In the genomic region with DNA sequence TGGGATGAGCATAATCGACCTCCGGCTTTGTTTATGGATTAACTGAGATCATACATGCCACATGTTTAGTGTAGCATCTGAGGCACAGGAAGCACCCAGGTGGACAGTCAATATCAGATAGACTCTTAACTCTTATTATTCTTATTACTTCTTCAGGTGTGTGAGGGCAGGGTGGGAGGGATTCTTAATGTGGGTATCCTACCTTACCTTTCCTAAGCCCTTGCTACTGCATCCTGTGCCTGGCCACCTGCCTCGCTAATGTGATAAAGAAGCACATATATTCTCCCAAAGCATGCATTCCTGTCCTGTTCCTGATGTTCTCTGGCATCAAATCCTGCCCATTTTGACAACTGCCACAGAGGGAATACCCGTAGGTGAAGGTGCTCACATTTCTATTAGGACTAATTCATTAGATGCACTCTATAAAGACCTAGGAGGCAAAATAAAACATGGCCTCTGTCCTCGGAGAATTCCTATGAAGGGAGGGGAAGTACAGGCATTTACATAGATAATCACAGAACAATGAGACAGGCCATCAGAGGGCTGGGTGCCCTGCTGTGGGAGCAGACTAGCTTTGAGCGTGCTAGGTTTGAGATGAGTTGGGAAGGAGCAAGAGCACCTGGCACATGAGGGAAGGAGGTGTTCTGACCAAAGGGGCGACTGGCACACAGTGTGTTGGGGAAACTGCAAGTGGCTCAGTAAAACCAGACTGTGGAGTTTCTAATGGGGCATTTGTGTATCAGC, we compare ENCODE assay signal across 25 cellular contexts. TPM values are rescaled to one million over a fixed set of nuclear protein-coding genes. Genes with fewer than 3 reads are reported as not detected.
"Had no signal": no experiment of that assay in that cellular context is flagged by ENCODE, and none has a peak within 500 bp of the region (broad histone marks: within the 10 kb centered on the region; RNA-seq: fewer than 3 reads in every experiment).

No MANE protein-coding gene starts in this region.

- H3K4me3 ChIP-seq: breast epithelium, SJSA1 had no signal

- H3K27ac ChIP-seq: breast epithelium, SJSA1 had no signal

- H3K4me3 Mint-ChIP-seq: activated B cell treated with CpG ODN at 0.5 μM for 24 hours; activated CD4-positive, alpha-beta T cell treated with anti-CD3 and anti-CD28 coated beads, Interleukin-2, amount 10 ng/mL, durations not matched to agents 24 days and 14 days; activated CD8-positive, alpha-beta memory T cell treated with anti-CD3 and anti-CD28 coated beads, Interleukin-2, amount 10 ng/mL, durations not matched to agents 7 days and 5 days; activated naive CD4-positive, alpha-beta T cell treated with anti-CD3 and anti-CD28 coated beads, Interleukin-2, amount 50 U/mL, for 24 hours; activated T-cell treated with anti-CD3 and anti-CD28 coated beads, Interleukin-2, amount 50 U/mL, for 24 hours; activated T-helper 1 cell treated with anti-CD3 and anti-CD28 coated beads, Interleukin-12 subunit alpha, Interleukin-12 subunit beta, Interleukin-2, Interleukin-4 antibody, amounts not matched to agents 30 ng/mL and 10 ng/mL and 1 ng/mL, durations not matched to agents 14 hours and 24 hours and 36 hours; T-helper 1 cell treated with Interleukin-12 subunit alpha and Interleukin-12 subunit beta and Interleukin-4 antibody, amounts not matched to agents 30 μg/mL and 1 μg/mL, for 36 hours had no signal

- H3K4me1 ChIP-seq: breast epithelium, SJSA1 had no signal

- H3K27ac Mint-ChIP-seq: activated B cell treated with CpG ODN at 0.5 μM for 24 hours; activated CD4-positive, alpha-beta T cell treated with anti-CD3 and anti-CD28 coated beads, Interleukin-2, amount 10 ng/mL, durations not matched to agents 24 days and 14 days; activated CD8-positive, alpha-beta memory T cell treated with anti-CD3 and anti-CD28 coated beads, Interleukin-2, amount 10 ng/mL, durations not matched to agents 7 days and 5 days; activated naive CD4-positive, alpha-beta T cell treated with anti-CD3 and anti-CD28 coated beads, Interleukin-2, amount 50 U/mL, for 24 hours; activated T-cell treated with anti-CD3 and anti-CD28 coated beads, Interleukin-2, amount 50 U/mL, for 24 hours; activated T-helper 1 cell treated with anti-CD3 and anti-CD28 coated beads, Interleukin-12 subunit alpha, Interleukin-12 subunit beta, Interleukin-2, Interleukin-4 antibody, amounts not matched to agents 30 ng/mL and 10 ng/mL and 1 ng/mL, durations not matched to agents 14 hours and 24 hours and 36 hours; T-helper 1 cell treated with Interleukin-12 subunit alpha and Interleukin-12 subunit beta and Interleukin-4 antibody, amounts not matched to agents 30 μg/mL and 1 μg/mL, for 36 hours had no signal

- H3K9me3 Mint-ChIP-seq: activated B cell treated with CpG ODN at 0.5 μM for 24 hours; activated CD4-positive, alpha-beta T cell treated with anti-CD3 and anti-CD28 coated beads, Interleukin-2, amount 10 ng/mL, durations not matched to agents 24 days and 14 days; activated T-cell treated with anti-CD3 and anti-CD28 coated beads, Interleukin-2, amount 50 U/mL, for 24 hours; activated T-helper 1 cell treated with anti-CD3 and anti-CD28 coated beads, Interleukin-12 subunit alpha, Interleukin-12 subunit beta, Interleukin-2, Interleukin-4 antibody, amounts not matched to agents 30 ng/mL and 10 ng/mL and 1 ng/mL, durations not matched to agents 14 hours and 24 hours and 36 hours; T-helper 1 cell treated with Interleukin-12 subunit alpha and Interleukin-12 subunit beta and Interleukin-4 antibody, amounts not matched to agents 30 μg/mL and 1 μg/mL, for 36 hours had no signal

- H3K27me3 ChIP-seq: breast epithelium, SJSA1 had no signal

- H3K9me3 ChIP-seq: SJSA1 had no signal

- DNase-seq: activated B cell treated with CpG ODN at 0.5 μM for 24 hours; activated CD4-positive, alpha-beta T cell treated with anti-CD3 and anti-CD28 coated beads for 1 hour; activated CD4-positive, alpha-beta T cell treated with anti-CD3 and anti-CD28 coated beads, Interleukin-2, amount 10 ng/mL, durations not matched to agents 24 days and 14 days; activated CD4-positive, alpha-beta T cell treated with anti-CD3 and anti-CD28 coated beads, Interleukin-2, amount 50 U/mL, for 48 hours; activated CD8-positive, alpha-beta memory T cell treated with anti-CD3 and anti-CD28 coated beads, Interleukin-2, amount 10 ng/mL, durations not matched to agents 7 days and 5 days; activated effector memory CD4-positive, alpha-beta T cell treated with Interleukin-2 at 50 U/mL for 16 hours; activated naive CD4-positive, alpha-beta T cell; activated T-cell treated with anti-CD3 and anti-CD28 coated beads, Interleukin-2, amount 50 U/mL, for 24 hours; aorta; caudate nucleus; NCI-H1048; NCI-H1417; NCI-H1694 treated with DMSO at 0.1 percent for 48 hours; NCI-H2081 treated with DMSO at 0.1 percent for 48 hours; NCI-H446; NCI-H524; PC-3; SHP77 had no signal

- ATAC-seq: activated CD8-positive, alpha-beta memory T cell treated with anti-CD3 and anti-CD28 coated beads, Interleukin-2, amount 10 ng/mL, durations not matched to agents 7 days and 5 days; PC-3 had no signal

- H3K36me3 Mint-ChIP-seq: activated CD8-positive, alpha-beta memory T cell treated with anti-CD3 and anti-CD28 coated beads, Interleukin-2, amount 10 ng/mL, durations not matched to agents 7 days and 5 days; activated naive CD4-positive, alpha-beta T cell treated with anti-CD3 and anti-CD28 coated beads, Interleukin-2, amount 50 U/mL, for 24 hours had no signal

- H3K36me3 ChIP-seq: breast epithelium, SJSA1 had no signal

- H3K4me1 Mint-ChIP-seq: activated B cell treated with CpG ODN at 0.5 μM for 24 hours; activated CD4-positive, alpha-beta T cell treated with anti-CD3 and anti-CD28 coated beads, Interleukin-2, amount 10 ng/mL, durations not matched to agents 24 days and 14 days; activated CD8-positive, alpha-beta memory T cell treated with anti-CD3 and anti-CD28 coated beads, Interleukin-2, amount 10 ng/mL, durations not matched to agents 7 days and 5 days; activated naive CD4-positive, alpha-beta T cell treated with anti-CD3 and anti-CD28 coated beads, Interleukin-2, amount 50 U/mL, for 24 hours had no signal

- H3K27me3 Mint-ChIP-seq: activated CD4-positive, alpha-beta T cell treated with anti-CD3 and anti-CD28 coated beads, Interleukin-2, amount 10 ng/mL, durations not matched to agents 24 days and 14 days; activated CD8-positive, alpha-beta memory T cell treated with anti-CD3 and anti-CD28 coated beads, Interleukin-2, amount 10 ng/mL, durations not matched to agents 7 days and 5 days had no signal

RNA-seq across cellular contexts. Expression of a gene that starts 19.5 kb away (rescaled TPM):
- total RNA-seq: activated B cell treated with CpG ODN at 0.5 μM for 24 hours; activated CD4-positive, alpha-beta T cell treated with anti-CD3 and anti-CD28 coated beads, Interleukin-2, amount 10 ng/mL, durations not matched to agents 24 days and 14 days; activated CD8-positive, alpha-beta memory T cell treated with anti-CD3 and anti-CD28 coated beads, Interleukin-2, amount 10 ng/mL, durations not matched to agents 7 days and 5 days; activated T-helper 1 cell treated with anti-CD3 and anti-CD28 coated beads, Interleukin-12 subunit alpha, Interleukin-12 subunit beta, Interleukin-2, Interleukin-4 antibody, amounts not matched to agents 30 ng/mL and 10 ng/mL and 1 ng/mL, durations not matched to agents 14 hours and 24 hours and 36 hours; aorta; LHCN-M2; M059J; SJSA1 had no signal
